ENCODE assay signal across 23 cellular contexts in genomic region chr19:4664642-4665041, GRCh38. TPM values are rescaled to one million over a fixed set of nuclear protein-coding genes. Genes with fewer than 3 reads are reported as not detected.
DNase-seq lines count a peak whose midpoint lies in the region; ATAC-seq, FAIRE-seq and TF ChIP-seq lines count a peak whose summit lies in the region.
"Had no signal": no experiment of that assay in that cellular context is flagged by ENCODE, and none has a peak within 500 bp of the region (broad histone marks: within the 10 kb centered on the region; RNA-seq: fewer than 3 reads in every experiment).

No MANE protein-coding gene starts in this region.

- intact Hi-C loops in HepG2 (cut with micrococcal nuclease; ENCODE audit: unreplicated experiment), result no loop called here
- intact Hi-C loops in right lobe of liver (cut with DNase I), result no loop called here
- intact Hi-C loops in K562 (cut with micrococcal nuclease), result no loop called here

- TF ChIP-seq RAD21 in HepG2 (CRISPR knock-in tag; IDR thresholded peaks at IDR 0.05) (no peak), K562 (CRISPR knock-in tag; conservative IDR thresholded peaks at IDR 0.05 in 1 of 2, IDR thresholded peaks at IDR 0.05 in 1 of 2) (no peak)

- H3K4me1 ChIP-seq in HepG2 (ENCODE audit: insufficient read depth, low read length) (peaks cover 15% of the 10 kb centered on the region), right lobe of liver (peaks cover 0 to 13% (median 0%) of the 10 kb centered on the region in 4 donors), K562 (replicated peaks in 1 of 2; ENCODE audit: control insufficient read depth in 2 of 2, insufficient read depth in 2 of 2, low read length in 2 of 2) (peaks cover 4 to 18% of the 10 kb centered on the region in 2 experiments; a peak in 4 of 5 replicates), trophoblast cell (ENCODE audit: control insufficient read depth in 1 of 2, insufficient read depth in 2 of 2, low read length in 2 of 2) (peaks cover 0 to 3% of the 10 kb centered on the region in 2 experiments)
- H3K4me1 ChIP-seq: BE2C had no signal

- no peak overlapping the region for H3K23ac ChIP-seq in trophoblast cell (ENCODE audit: low read length)

- H2BK12ac ChIP-seq in trophoblast cell (ENCODE audit: low read length), result no peak overlapping the region

- H3K4me2 ChIP-seq in HepG2 (ENCODE audit: low read depth, low read length), result no peak overlapping the region
- H3K4me2 ChIP-seq in K562 (ENCODE audit: insufficient read depth, low read length), result no peak overlapping the region
- H3K4me2 ChIP-seq in trophoblast cell (ENCODE audit: low read length), result no peak overlapping the region
- H3K4me2 ChIP-seq: GM23338 had no signal

- ATAC-seq in HepG2, result no peak
- ATAC-seq in right lobe of liver, result no peak
- no peak for ATAC-seq in K562
- ATAC-seq in GM18907 (IDR thresholded peaks at IDR 0.05; ENCODE audit: unreplicated experiment), result no peak
- ATAC-seq: GM23338 had no signal

- TF ChIP-seq POLR2A in HepG2 (IDR thresholded peaks at IDR 0.05; ENCODE audit: insufficient read depth in 1 of 2, low read depth in 2 of 2, low read length in 2 of 2), result peak; percentile 17 to 18; a peak in 2 of 4 replicates
- TF ChIP-seq POLR2A in right lobe of liver (IDR thresholded peaks at IDR 0.05), result no peak
- TF ChIP-seq POLR2A in K562 (conservative IDR thresholded peaks at IDR 0.05), result no peak

- TF ChIP-seq EP300 in HepG2 (IDR thresholded peaks at IDR 0.05; ENCODE audit: low read depth in 2 of 2, low read length in 2 of 2) (no peak), HepG2 (CRISPR knock-in tag; IDR thresholded peaks at IDR 0.05; ENCODE audit: borderline replicate concordance) (no peak), K562 (IDR thresholded peaks at IDR 0.05; ENCODE audit: low read length) (no peak)

- DNase-seq in HepG2 (ENCODE audit: low spot score) (no peak), right lobe of liver (no peak), K562 (ENCODE audit: extremely low read depth in 1 of 4, low spot score in 3 of 4) (no peak), trophoblast cell (no peak)
- no peak for DNase-seq in stimulated activated CD8-positive, alpha-beta memory T cell treated with anti-CD3 and anti-CD28 coated beads, Interleukin-4, amount 100 ng/mL, for 48 hours
- DNase-seq in effector CD4-positive, alpha-beta T cell, result no peak
- DNase-seq: ACHN; BE2C; C1 segment of cervical spinal cord; CD4-positive, CD25-positive, alpha-beta regulatory T cell; CD8-positive, alpha-beta memory T cell; COR-L47; DMS 273 treated with DMSO at 0.1 percent for 48 hours; DMS53; DND-41; EL; HCEC 1CT had no signal

- WGBS in HepG2 (ENCODE audit: low lambda C conversion rate), result 96% methylated on average over 10 of the region's 12 CpGs
- WGBS in right lobe of liver (ENCODE audit: insufficient coverage, low coverage, low lambda C conversion rate, missing lambda C conversion rate), result 82% methylated on average over 3 of the region's 12 CpGs
- 98% methylated on average over 7 of the region's 12 CpGs for WGBS in K562 (ENCODE audit: insufficient coverage, low coverage, missing lambda C conversion rate)
- no CpG with 5 or more reads among the region's 12 CpGs for WGBS in trophoblast cell (ENCODE audit: extremely low coverage, insufficient coverage, insufficient read length)

- BruUV-seq in HepG2 (replicated peaks; lab: Mats Ljungman, UMichigan) (no TSS peak), K562 (replicated peaks; lab: Mats Ljungman, UMichigan) (no TSS peak)

- H2AFZ ChIP-seq in HepG2 (ENCODE audit: low read length) (no peak overlapping the region), K562 (ENCODE audit: low read depth, low read length) (no peak overlapping the region), trophoblast cell (ENCODE audit: insufficient read depth, low read length, poor library complexity) (no peak overlapping the region)
- H2AFZ ChIP-seq: GM23338 had no signal

- in situ Hi-C loops in HepG2 (cut with HindIII; ENCODE audit: extremely low pct_ligation_motif_present, low pct_unique_long_range_greater_than_20kb) (no loop called here), K562 (cut with MboI) (no loop called here)

- FAIRE-seq in HepG2 (lab: Jason Lieb, UNC) (no peak), K562 (lab: Jason Lieb, UNC) (no peak)
- FAIRE-seq: A204.1, GM12891, H54, HTR-8/SVneo had no signal

- H3K36me3 ChIP-seq in HepG2 (replicated peaks in 1 of 2; ENCODE audit: control insufficient read depth in 1 of 2, insufficient read depth in 2 of 2, low read length in 2 of 2) (peaks cover 28 to 66% of the 10 kb centered on the region in 2 experiments), right lobe of liver (peaks cover 0 to 57% (median 25%) of the 10 kb centered on the region in 4 donors), K562 (ENCODE audit: control insufficient read depth, insufficient read depth, low read length) (peaks cover 76% of the 10 kb centered on the region), trophoblast cell (ENCODE audit: control insufficient read depth in 1 of 2, insufficient read depth in 2 of 2, low read length in 2 of 2) (peaks cover 51 to 62% of the 10 kb centered on the region in 2 experiments)

- no peak overlapping the region for H2AK5ac ChIP-seq in trophoblast cell (ENCODE audit: low read length)

- no peak overlapping the region for H3K4me3 ChIP-seq in HepG2 (replicated peaks in 1 of 3; ENCODE audit: insufficient read depth in 1 of 3, low read depth in 2 of 3, low read length in 3 of 3)
- H3K4me3 ChIP-seq in right lobe of liver, result no peak overlapping the region
- H3K4me3 ChIP-seq in K562, result no peak overlapping the region
- no peak overlapping the region for H3K4me3 ChIP-seq in trophoblast cell (ENCODE audit: low read depth, low read length)
- H3K4me3 ChIP-seq: GM23338 had no signal

- H3K9me1 ChIP-seq in K562 (ENCODE audit: control insufficient read depth, insufficient read depth, low read length), result peaks cover 3% of the 10 kb centered on the region

- H3K79me1 ChIP-seq in trophoblast cell (ENCODE audit: low read length), result peaks cover 3% of the 10 kb centered on the region

- H2BK5ac ChIP-seq in trophoblast cell (ENCODE audit: low read depth, low read length, poor library complexity), result no peak overlapping the region

- H3K27me3 ChIP-seq in HepG2 (ENCODE audit: control insufficient read depth in 1 of 2, insufficient read depth in 2 of 2, low read length in 2 of 2), result no peaks in the 10 kb centered on the region; a peak in 1 of 5 replicates
- no peaks in the 10 kb centered on the region for H3K27me3 ChIP-seq in right lobe of liver
- no peaks in the 10 kb centered on the region for H3K27me3 ChIP-seq in K562 (ENCODE audit: control insufficient read depth in 2 of 2, insufficient read depth in 2 of 2, low read length in 2 of 2)
- no peaks in the 10 kb centered on the region for H3K27me3 ChIP-seq in trophoblast cell (ENCODE audit: insufficient read depth, low read length)
- H3K27me3 ChIP-seq: BE2C had no signal

- H3K4ac ChIP-seq in trophoblast cell (ENCODE audit: low read depth, low read length), result no peak overlapping the region

- no peak overlapping the region for H4K12ac ChIP-seq in trophoblast cell (ENCODE audit: low read depth, low read length)

- TF ChIP-seq CTCF in HepG2 (CRISPR knock-in tag; IDR thresholded peaks at IDR 0.05) (no peak), right lobe of liver (IDR thresholded peaks at IDR 0.05) (no peak), K562 (IDR thresholded peaks at IDR 0.05 in 2 of 3, conservative IDR thresholded peaks at IDR 0.05 in 1 of 3; ENCODE audit: insufficient read depth in 2 of 3, low read depth in 1 of 3, low read length in 3 of 3) (no peak)

- H2BK120ac ChIP-seq in trophoblast cell (ENCODE audit: insufficient read depth, low read length, poor library complexity), result no peak overlapping the region

- CTCF ChIA-PET in HepG2 (lab: Yijun Ruan, JAX; ENCODE audit: low intra/inter-chr PET ratio, low total read pairs), result no interaction called here
- CTCF ChIA-PET in K562 (lab: Yijun Ruan, JAX; ENCODE audit: low intra/inter-chr PET ratio), result interaction anchor here (0.6 kb wide), 1 partner anchor 138 kb away, joined by 3 read pairs; no protein-coding TSS in a partner anchor

- H3K18ac ChIP-seq in trophoblast cell (ENCODE audit: low read length), result peak overlapping the region; percentile 17

- H4K20me1 ChIP-seq in HepG2 (ENCODE audit: insufficient read depth, low read length), result peaks cover 6% of the 10 kb centered on the region
- H4K20me1 ChIP-seq in K562 (replicated peaks; ENCODE audit: control insufficient read depth, insufficient read depth, low read length), result peaks cover 3% of the 10 kb centered on the region; the same call in 1 of the 2 replicates

- no peak overlapping the region for H3K9ac ChIP-seq in HepG2 (ENCODE audit: insufficient read depth, low read depth, low read length)
- H3K9ac ChIP-seq in K562 (ENCODE audit: insufficient read depth in 1 of 2, low read depth in 2 of 2, low read length in 2 of 2), result no peak overlapping the region
- H3K9ac ChIP-seq in trophoblast cell (ENCODE audit: low read length), result no peak overlapping the region

- H4K91ac ChIP-seq in trophoblast cell (ENCODE audit: low read depth, low read length), result no peak overlapping the region

- H3K14ac ChIP-seq in trophoblast cell (ENCODE audit: low read length), result no peak overlapping the region

- H3K27ac ChIP-seq in HepG2 (ENCODE audit: extremely low read length, insufficient read depth, low read length) (no peak overlapping the region), right lobe of liver (no peak overlapping the region), K562 (ENCODE audit: extremely low read depth, low read depth, low read length) (no peak overlapping the region), trophoblast cell (ENCODE audit: low read depth, low read length) (no peak overlapping the region)

- peaks cover 23% of the 10 kb centered on the region for H3K79me2 ChIP-seq in HepG2 (ENCODE audit: insufficient read depth, low read length)
- H3K79me2 ChIP-seq in K562 (ENCODE audit: control insufficient read depth, insufficient read depth, low read length), result peaks cover 25% of the 10 kb centered on the region
- H3K79me2 ChIP-seq in trophoblast cell (ENCODE audit: control insufficient read depth, insufficient read depth, low read length, poor library complexity), result peaks cover 5% of the 10 kb centered on the region

- H3K9me3 ChIP-seq in HepG2 (ENCODE audit: low read length) (no peaks in the 10 kb centered on the region), right lobe of liver (no peaks in the 10 kb centered on the region), K562 (replicated peaks; ENCODE audit: control insufficient read depth, insufficient read depth, low read depth, low read length) (no peaks in the 10 kb centered on the region), trophoblast cell (ENCODE audit: insufficient read depth, low read depth, low read length) (peaks cover 3% of the 10 kb centered on the region)
- H3K9me3 ChIP-seq: BE2C had no signal

- no peak overlapping the region for H4K8ac ChIP-seq in trophoblast cell (ENCODE audit: low read depth, low read length)

- POLR2A ChIA-PET in HepG2 (lab: Yijun Ruan, JAX), result no interaction called here
- POLR2A ChIA-PET in K562 (lab: Yijun Ruan, JAX), result interaction anchor here (0.7 kb wide), 2 partner anchors 205 to 361 kb away, joined by 3 read pairs; no protein-coding TSS in a partner anchor

RNA-seq across cellular contexts. Expression of gene MYDGF, which starts 5.5 kb away (rescaled TPM):
- total RNA-seq in HepG2 (2016; rRNA removed; fragmentation: Illumina TruSeq; extraction: Trizol), result 51.2 and 116 TPM in 2 replicates
- 22.6 and 23.9 TPM in 2 replicates for total RNA-seq in HepG2 (2016; cell fraction: cytosol; rRNA removed; fragmentation: Illumina TruSeq; extraction: Trizol; ENCODE audit: low read depth)
- 51.8 and 121 TPM in 2 replicates for total RNA-seq in HepG2 (2016; cell fraction: insoluble cytoplasmic fraction; rRNA removed; fragmentation: Illumina TruSeq; extraction: Trizol)
- 39.4 and 44.5 TPM in 2 replicates for total RNA-seq in HepG2 (2016; cell fraction: membrane; rRNA removed; fragmentation: Illumina TruSeq; extraction: Trizol)
- total RNA-seq in HepG2 (2016; cell fraction: nucleus; rRNA removed; fragmentation: Illumina TruSeq; extraction: Trizol), result 80.0 and 98.1 TPM in 2 replicates
- polyA plus RNA-seq in HepG2 (2011; rRNA removed), result 195 and 198 TPM in 2 replicates
- 230 and 342 TPM in 2 replicates for polyA plus RNA-seq in HepG2 (2011; cell fraction: cytosol; rRNA removed)
- polyA plus RNA-seq in HepG2 (2011; cell fraction: nucleus; rRNA removed), result 115 and 125 TPM in 2 replicates
- 153 and 214 TPM in 2 replicates for polyA plus RNA-seq in HepG2 (2012)
- 30.7 and 35.4 TPM in 2 replicates for polyA plus RNA-seq in HepG2 (2016; cell fraction: cytosol; fragmentation: Illumina TruSeq; extraction: Trizol; ENCODE audit: low read depth)
- 58.1 and 61.6 TPM in 2 replicates for polyA plus RNA-seq in HepG2 (2016; cell fraction: insoluble cytoplasmic fraction; fragmentation: Illumina TruSeq; extraction: Trizol; ENCODE audit: low read depth)
- 39.4 and 41.3 TPM in 2 replicates for polyA plus RNA-seq in HepG2 (2016; cell fraction: membrane; fragmentation: Illumina TruSeq; extraction: Trizol; ENCODE audit: low read depth)
- polyA plus RNA-seq in HepG2 (2016; cell fraction: nucleus; fragmentation: Illumina TruSeq; extraction: Trizol; ENCODE audit: insufficient read depth, low read depth), result 174 and 190 TPM in 2 replicates
- 65.4 and 78.5 TPM in 2 replicates for polyA minus RNA-seq in HepG2 (2011; rRNA and poly(A)+ RNA removed; ENCODE audit: low replicate concordance)
- polyA minus RNA-seq in HepG2 (2011; cell fraction: cytosol; rRNA and poly(A)+ RNA removed), result 53.5 and 66.5 TPM in 2 replicates
- polyA minus RNA-seq in HepG2 (2011; cell fraction: nucleus; rRNA and poly(A)+ RNA removed), result 27.7 and 29.1 TPM in 2 replicates
- 10 to 100 TPM; 58.2 to 98.7 (median 72.2) TPM for total RNA-seq in right lobe of liver
- total RNA-seq in K562 (2011; cell fraction: chromatin; rRNA removed; ENCODE audit: low replicate concordance), result 55.1 and 137 TPM in 2 replicates
- 204 and 212 TPM in 2 replicates for total RNA-seq in K562 (2011; cell fraction: nucleolus; rRNA removed)
- total RNA-seq in K562 (2011; cell fraction: nucleoplasm; rRNA removed), result 127 and 144 TPM in 2 replicates
- total RNA-seq in K562 (2014; rRNA removed), result 131 and 143 TPM in 2 replicates
- total RNA-seq in K562 (2014; rRNA removed; fragmentation: Illumina TruSeq; extraction: Trizol), result 52.2 and 67.5 TPM in 2 replicates
- 81.6 and 83.0 TPM in 2 replicates for total RNA-seq in K562 (2015; rRNA removed; fragmentation: Illumina TruSeq; extraction: Trizol)
- total RNA-seq in K562 (2021), result 91.5 and 96.7 TPM in 2 replicates
- polyA plus RNA-seq in K562 (2011; rRNA removed), result 82.1 and 86.0 TPM in 2 replicates
- polyA plus RNA-seq in K562 (2011; cell fraction: cytosol; rRNA removed), result 118 and 186 TPM in 2 replicates
- 46.8 and 51.5 TPM in 2 replicates for polyA plus RNA-seq in K562 (2011; cell fraction: nucleus; rRNA removed)
- polyA plus RNA-seq in K562 (2012), result 164 and 292 TPM in 2 replicates
- polyA plus RNA-seq in K562 (2014; fragmentation: Illumina TruSeq; extraction: Trizol), result 60.5 and 66.6 TPM in 2 replicates
- 10 to 100 TPM in 1 of 2 experiments, 1 to 10 TPM in 1; 4.2 to 12.6 TPM for polyA plus RNA-seq in K562 (2014; fragmentation: Nextera tagmentation; extraction: Ambion mirVana)
- polyA plus RNA-seq in K562 (2014; rRNA removed), result 141 and 166 TPM in 2 replicates
- 17.9 and 26.4 TPM in 2 replicates for polyA minus RNA-seq in K562 (2011; rRNA and poly(A)+ RNA removed)
- polyA minus RNA-seq in K562 (2011; cell fraction: cytosol; rRNA and poly(A)+ RNA removed), result 32.6 and 58.7 TPM in 2 replicates
- polyA minus RNA-seq in K562 (2011; cell fraction: nucleus; rRNA and poly(A)+ RNA removed), result 14.4 and 24.1 TPM in 2 replicates
- polyA plus RNA-seq in trophoblast cell (2013), result 117 and 124 TPM in 2 replicates

RNA-seq across cellular contexts. Expression of gene TNFAIP8L1, which starts 25.3 kb away (rescaled TPM):
- total RNA-seq in HepG2 (2016; rRNA removed; fragmentation: Illumina TruSeq; extraction: Trizol) (18.9 and 21.4 TPM in 2 replicates), right lobe of liver (10 to 100 TPM; 16.6 to 26.4 (median 22.8) TPM), K562 (2014; rRNA removed) (4.0 and 4.4 TPM in 2 replicates), K562 (2014; rRNA removed; fragmentation: Illumina TruSeq; extraction: Trizol) (4.3 and 4.6 TPM in 2 replicates), K562 (2015; rRNA removed; fragmentation: Illumina TruSeq; extraction: Trizol) (4.9 and 5.4 TPM in 2 replicates), K562 (2021) (6.5 and 9.3 TPM in 2 replicates)
- total RNA-seq in HepG2 (2016; cell fraction: cytosol; rRNA removed; fragmentation: Illumina TruSeq; extraction: Trizol; ENCODE audit: low read depth), result 5.7 and 6.2 TPM in 2 replicates
- total RNA-seq in HepG2 (2016; cell fraction: insoluble cytoplasmic fraction; rRNA removed; fragmentation: Illumina TruSeq; extraction: Trizol), result 15.8 and 20.8 TPM in 2 replicates
- total RNA-seq in HepG2 (2016; cell fraction: membrane; rRNA removed; fragmentation: Illumina TruSeq; extraction: Trizol), result 17.1 and 17.6 TPM in 2 replicates
- total RNA-seq in HepG2 (2016; cell fraction: nucleus; rRNA removed; fragmentation: Illumina TruSeq; extraction: Trizol), result 9.7 and 12.6 TPM in 2 replicates
- polyA plus RNA-seq in HepG2 (2011; rRNA removed) (13.4 and 14.2 TPM in 2 replicates), K562 (2011; rRNA removed) (5.7 and 8.0 TPM in 2 replicates), K562 (2014; fragmentation: Illumina TruSeq; extraction: Trizol) (6.6 and 7.3 TPM in 2 replicates), K562 (2014; fragmentation: Nextera tagmentation; extraction: Ambion mirVana) (1 to 10 TPM in 1 of 2 experiments, under 1 TPM in 1; 0.69 to 1.0 TPM), K562 (2014; rRNA removed) (6.8 and 7.3 TPM in 2 replicates)
- 16.1 and 16.8 TPM in 2 replicates for polyA plus RNA-seq in HepG2 (2011; cell fraction: cytosol; rRNA removed)
- 7.6 and 8.4 TPM in 2 replicates for polyA plus RNA-seq in HepG2 (2011; cell fraction: nucleus; rRNA removed)
- polyA plus RNA-seq in HepG2 (2012), result 11.6 and 15.1 TPM in 2 replicates
- 5.3 and 5.7 TPM in 2 replicates for polyA plus RNA-seq in HepG2 (2016; cell fraction: cytosol; fragmentation: Illumina TruSeq; extraction: Trizol; ENCODE audit: low read depth)
- 20.0 and 23.7 TPM in 2 replicates for polyA plus RNA-seq in HepG2 (2016; cell fraction: insoluble cytoplasmic fraction; fragmentation: Illumina TruSeq; extraction: Trizol; ENCODE audit: low read depth)
- 13.6 and 14.4 TPM in 2 replicates for polyA plus RNA-seq in HepG2 (2016; cell fraction: membrane; fragmentation: Illumina TruSeq; extraction: Trizol; ENCODE audit: low read depth)
- 15.4 and 17.2 TPM in 2 replicates for polyA plus RNA-seq in HepG2 (2016; cell fraction: nucleus; fragmentation: Illumina TruSeq; extraction: Trizol; ENCODE audit: insufficient read depth, low read depth)
- polyA minus RNA-seq in HepG2 (2011; rRNA and poly(A)+ RNA removed; ENCODE audit: low replicate concordance), result 2.7 and 20.5 TPM in 2 replicates
- 10.1 and 10.4 TPM in 2 replicates for polyA minus RNA-seq in HepG2 (2011; cell fraction: cytosol; rRNA and poly(A)+ RNA removed)
- 8.8 and 9.0 TPM in 2 replicates for polyA minus RNA-seq in HepG2 (2011; cell fraction: nucleus; rRNA and poly(A)+ RNA removed)
- 10.7 and 24.6 TPM in 2 replicates for total RNA-seq in K562 (2011; cell fraction: chromatin; rRNA removed; ENCODE audit: low replicate concordance)
- total RNA-seq in K562 (2011; cell fraction: nucleolus; rRNA removed), result 13.8 and 17.5 TPM in 2 replicates
- 10.7 and 12.8 TPM in 2 replicates for total RNA-seq in K562 (2011; cell fraction: nucleoplasm; rRNA removed)
- polyA plus RNA-seq in K562 (2011; cell fraction: cytosol; rRNA removed), result 8.2 and 15.6 TPM in 2 replicates
- 3.0 and 4.8 TPM in 2 replicates for polyA plus RNA-seq in K562 (2011; cell fraction: nucleus; rRNA removed)
- 7.6 and 10.7 TPM in 2 replicates for polyA plus RNA-seq in K562 (2012)
- 4.5 and 8.6 TPM in 2 replicates for polyA minus RNA-seq in K562 (2011; rRNA and poly(A)+ RNA removed)
- 4.7 and 6.4 TPM in 2 replicates for polyA minus RNA-seq in K562 (2011; cell fraction: cytosol; rRNA and poly(A)+ RNA removed)
- 3.0 and 4.6 TPM in 2 replicates for polyA minus RNA-seq in K562 (2011; cell fraction: nucleus; rRNA and poly(A)+ RNA removed)
- 6.4 and 7.0 TPM in 2 replicates for polyA plus RNA-seq in trophoblast cell (2013)

RNA-seq across cellular contexts. Expression of gene DPP9, which starts 59.0 kb away (rescaled TPM):
- 25.8 and 26.6 TPM in 2 replicates for total RNA-seq in HepG2 (2016; rRNA removed; fragmentation: Illumina TruSeq; extraction: Trizol)
- total RNA-seq in HepG2 (2016; cell fraction: cytosol; rRNA removed; fragmentation: Illumina TruSeq; extraction: Trizol; ENCODE audit: low read depth), result 21.9 and 23.0 TPM in 2 replicates
- total RNA-seq in HepG2 (2016; cell fraction: insoluble cytoplasmic fraction; rRNA removed; fragmentation: Illumina TruSeq; extraction: Trizol), result 19.7 and 28.0 TPM in 2 replicates
- 28.4 and 28.6 TPM in 2 replicates for total RNA-seq in HepG2 (2016; cell fraction: membrane; rRNA removed; fragmentation: Illumina TruSeq; extraction: Trizol)
- 19.7 and 23.4 TPM in 2 replicates for total RNA-seq in HepG2 (2016; cell fraction: nucleus; rRNA removed; fragmentation: Illumina TruSeq; extraction: Trizol)
- 8.4 and 9.4 TPM in 2 replicates for polyA plus RNA-seq in HepG2 (2011; rRNA removed)
- polyA plus RNA-seq in HepG2 (2011; cell fraction: cytosol; rRNA removed), result 5.3 and 7.0 TPM in 2 replicates
- polyA plus RNA-seq in HepG2 (2011; cell fraction: nucleus; rRNA removed), result 33.2 and 42.2 TPM in 2 replicates
- polyA plus RNA-seq in HepG2 (2012), result 14.9 and 17.3 TPM in 2 replicates
- 11.8 and 12.3 TPM in 2 replicates for polyA plus RNA-seq in HepG2 (2016; cell fraction: cytosol; fragmentation: Illumina TruSeq; extraction: Trizol; ENCODE audit: low read depth)
- 26.8 and 38.6 TPM in 2 replicates for polyA plus RNA-seq in HepG2 (2016; cell fraction: insoluble cytoplasmic fraction; fragmentation: Illumina TruSeq; extraction: Trizol; ENCODE audit: low read depth)
- 22.3 and 23.5 TPM in 2 replicates for polyA plus RNA-seq in HepG2 (2016; cell fraction: membrane; fragmentation: Illumina TruSeq; extraction: Trizol; ENCODE audit: low read depth)
- polyA plus RNA-seq in HepG2 (2016; cell fraction: nucleus; fragmentation: Illumina TruSeq; extraction: Trizol; ENCODE audit: insufficient read depth, low read depth), result 52.8 and 55.7 TPM in 2 replicates
- polyA minus RNA-seq in HepG2 (2011; rRNA and poly(A)+ RNA removed; ENCODE audit: low replicate concordance), result 26.0 and 29.3 TPM in 2 replicates
- 10.0 and 10.8 TPM in 2 replicates for polyA minus RNA-seq in HepG2 (2011; cell fraction: cytosol; rRNA and poly(A)+ RNA removed)
- polyA minus RNA-seq in HepG2 (2011; cell fraction: nucleus; rRNA and poly(A)+ RNA removed), result 25.8 and 26.7 TPM in 2 replicates
- 100 to 1,000 TPM in 1 of 6 experiments, 10 to 100 TPM in 5; 47.3 to 118 (median 54.5) TPM for total RNA-seq in right lobe of liver
- 45.6 and 105 TPM in 2 replicates for total RNA-seq in K562 (2011; cell fraction: chromatin; rRNA removed; ENCODE audit: low replicate concordance)
- total RNA-seq in K562 (2011; cell fraction: nucleolus; rRNA removed), result 61.4 and 62.6 TPM in 2 replicates
- 50.8 and 52.2 TPM in 2 replicates for total RNA-seq in K562 (2011; cell fraction: nucleoplasm; rRNA removed)
- 43.0 and 64.9 TPM in 2 replicates for total RNA-seq in K562 (2014; rRNA removed)
- 12.7 and 16.0 TPM in 2 replicates for total RNA-seq in K562 (2014; rRNA removed; fragmentation: Illumina TruSeq; extraction: Trizol)
- 23.6 and 24.5 TPM in 2 replicates for total RNA-seq in K562 (2015; rRNA removed; fragmentation: Illumina TruSeq; extraction: Trizol)
- total RNA-seq in K562 (2021), result 60.0 and 66.7 TPM in 2 replicates
- 5.4 and 7.1 TPM in 2 replicates for polyA plus RNA-seq in K562 (2011; rRNA removed)
- 6.1 and 12.8 TPM in 2 replicates for polyA plus RNA-seq in K562 (2011; cell fraction: cytosol; rRNA removed)
- 9.6 and 23.4 TPM in 2 replicates for polyA plus RNA-seq in K562 (2011; cell fraction: nucleus; rRNA removed)
- 26.0 and 32.1 TPM in 2 replicates for polyA plus RNA-seq in K562 (2012)
- 33.5 and 50.1 TPM in 2 replicates for polyA plus RNA-seq in K562 (2014; fragmentation: Illumina TruSeq; extraction: Trizol)
- 1 to 10 TPM in 1 of 2 experiments, under 1 TPM in 1; 0.90 to 1.1 TPM for polyA plus RNA-seq in K562 (2014; fragmentation: Nextera tagmentation; extraction: Ambion mirVana)
- polyA plus RNA-seq in K562 (2014; rRNA removed), result 27.8 and 30.6 TPM in 2 replicates
- polyA minus RNA-seq in K562 (2011; rRNA and poly(A)+ RNA removed), result 4.6 and 8.5 TPM in 2 replicates
- polyA minus RNA-seq in K562 (2011; cell fraction: cytosol; rRNA and poly(A)+ RNA removed), result 17.6 and 18.5 TPM in 2 replicates
- 17.1 and 24.1 TPM in 2 replicates for polyA minus RNA-seq in K562 (2011; cell fraction: nucleus; rRNA and poly(A)+ RNA removed)
- 29.5 and 30.5 TPM in 2 replicates for polyA plus RNA-seq in trophoblast cell (2013)

Comparison
In these comparisons a context has a peak if more than half of its experiments do, and no peak if none do; other contexts are left out.
1. POLR2A ChIP-seq: peak in HepG2 (2 of 2); none in right lobe of liver (single experiment) and K562 (single experiment).
2. Of the 241 proteins assayed by ChIP-seq in both HepG2 and K562: peak only in HepG2: POLR2A and POLR2AphosphoS2; only in K562: POLR2G and RBM22; in both: RBFOX2; in neither: 236.